11 cellular contexts compared by ENCODE assay signal in the genomic region with DNA sequence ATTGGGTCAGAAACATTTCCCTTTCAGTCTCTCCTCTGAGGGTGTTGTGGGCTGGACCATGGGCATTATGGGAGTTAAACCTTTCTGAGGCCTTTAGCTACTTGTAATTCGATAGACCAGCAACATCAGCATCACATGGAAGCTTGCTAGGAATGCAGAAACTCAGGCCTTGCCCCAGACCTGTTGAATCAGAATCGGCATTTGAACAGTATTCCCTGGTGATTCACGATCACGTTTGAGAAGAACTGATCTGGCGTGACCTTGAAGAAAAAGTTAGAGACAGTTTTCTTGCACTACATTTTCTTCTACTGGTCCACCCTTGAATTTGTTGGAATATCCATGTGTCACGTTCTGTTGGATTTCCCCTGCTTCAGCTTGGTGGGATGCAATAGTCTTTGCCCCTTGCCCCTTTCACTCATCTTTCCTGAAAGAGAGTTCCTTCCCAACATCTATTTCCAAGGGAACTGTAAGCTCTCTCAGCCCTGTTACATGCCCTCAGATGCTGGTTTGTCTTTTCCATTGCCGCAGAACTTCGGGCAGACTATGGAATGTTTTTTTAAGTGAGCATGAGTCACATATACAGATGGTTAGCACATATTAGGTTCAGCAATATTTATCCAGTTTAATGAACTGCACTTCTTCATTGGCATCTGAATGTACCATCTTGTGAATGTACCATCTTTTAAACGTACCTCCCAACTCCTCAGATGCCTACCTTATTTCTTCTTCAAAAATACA. TPM values are rescaled to one million over a fixed set of nuclear protein-coding genes. Genes with fewer than 3 reads are reported as not detected.
DNase-seq lines count a peak whose midpoint lies in the region; TF ChIP-seq lines count a peak whose summit lies in the region.
"Had no signal": no experiment of that assay in that cellular context is flagged by ENCODE, and none has a peak within 500 bp of the region (broad histone marks: within the 10 kb centered on the region; RNA-seq: fewer than 3 reads in every experiment).

No MANE protein-coding gene starts in this region.

- no peak overlapping the region for H3K4me3 ChIP-seq in fibroblast of villous mesenchyme (ENCODE audit: low read depth, low read length)

- H3K4me3 Mint-ChIP-seq in type B pancreatic cell = no peak overlapping the region

- H3K9me3 Mint-ChIP-seq in type B pancreatic cell = no peaks in the 10 kb centered on the region
- H3K9me3 Mint-ChIP-seq: activated naive CD4-positive, alpha-beta T cell treated with anti-CD3 and anti-CD28 coated beads, Interleukin-2, amount 50 U/mL, for 72 hours had no signal

- H3K36me3 Mint-ChIP-seq in type B pancreatic cell = peaks cover 6% of the 10 kb centered on the region
- H3K36me3 Mint-ChIP-seq: activated naive CD4-positive, alpha-beta T cell treated with anti-CD3 and anti-CD28 coated beads, Interleukin-2, amount 50 U/mL, for 72 hours had no signal

- H3K27me3 Mint-ChIP-seq in type B pancreatic cell = no peaks in the 10 kb centered on the region

- TF ChIP-seq CTCF in fibroblast of villous mesenchyme (IDR thresholded peaks at IDR 0.05; ENCODE audit: insufficient read depth, low read depth, low read length) (no peak), type B pancreatic cell (conservative IDR thresholded peaks at IDR 0.05) (no peak)

- DNase-seq in HCEC 1CT (peak; percentile 90), astrocyte of the hippocampus (ENCODE audit: low read depth, low spot score) (peak; percentile 82), fibroblast of villous mesenchyme (ENCODE audit: low read depth) (peak; percentile 74), type B pancreatic cell (ENCODE audit: extremely low spot score, unreplicated experiment) (no peak), retina (no peak), NCI-H524 treated with DMSO at 0.1 percent for 48 hours (lab: John Stamatoyannopoulos, UW) (no peak), activated gamma-delta T cell treated with Interleukin-2 at 50 U/mL for 16 hours (no peak)
- DNase-seq: Karpas-422 had no signal

- peak overlapping the region; percentile 69 for H3K27ac Mint-ChIP-seq in type B pancreatic cell
- H3K27ac Mint-ChIP-seq: activated naive CD4-positive, alpha-beta T cell treated with anti-CD3 and anti-CD28 coated beads, Interleukin-2, amount 50 U/mL, for 72 hours had no signal

- H3K4me1 Mint-ChIP-seq in type B pancreatic cell (ENCODE audit: unreplicated experiment) = peaks cover 20% of the 10 kb centered on the region

RNA-seq across cellular contexts. Expression of a gene that starts 23.9 kb away (rescaled TPM):
- total RNA-seq in fibroblast of villous mesenchyme (under 0.01 TPM in 1 of 2 replicates, not detected in the other), type B pancreatic cell (ENCODE audit: low replicate concordance) (31.5 and 44.8 TPM in 2 replicates)
- total RNA-seq: activated CD8-positive, alpha-beta memory T cell treated with anti-CD3 and anti-CD28 coated beads for 36 hours; activated naive CD4-positive, alpha-beta T cell treated with anti-CD3 and anti-CD28 coated beads, Interleukin-2, amount 50 U/mL, for 72 hours; T-helper 2 cell treated with Interferon-gamma antibody and Interleukin-4, amounts not matched to agents 100 ng/mL and 5 ng/mL, for 36 hours had no signal

Comparison
In these comparisons a context has a peak if more than half of its experiments do, and no peak if none do; other contexts are left out.
1. DNase-seq: peak in HCEC 1CT (single experiment), astrocyte of the hippocampus (single experiment) and fibroblast of villous mesenchyme (single experiment); none in type B pancreatic cell (single experiment), retina (single experiment), NCI-H524 treated with DMSO at 0.1 percent for 48 hours (single experiment) and activated gamma-delta T cell treated with Interleukin-2 at 50 U/mL for 16 hours (single experiment).
2. RNA of a gene that starts 23.9 kb away (total RNA-seq): 31.5 to 44.8 TPM in type B pancreatic cell; under 0.01 TPM in fibroblast of villous mesenchyme; every median in the first group is over 10 times any median in the second.